In the genomic region with DNA sequence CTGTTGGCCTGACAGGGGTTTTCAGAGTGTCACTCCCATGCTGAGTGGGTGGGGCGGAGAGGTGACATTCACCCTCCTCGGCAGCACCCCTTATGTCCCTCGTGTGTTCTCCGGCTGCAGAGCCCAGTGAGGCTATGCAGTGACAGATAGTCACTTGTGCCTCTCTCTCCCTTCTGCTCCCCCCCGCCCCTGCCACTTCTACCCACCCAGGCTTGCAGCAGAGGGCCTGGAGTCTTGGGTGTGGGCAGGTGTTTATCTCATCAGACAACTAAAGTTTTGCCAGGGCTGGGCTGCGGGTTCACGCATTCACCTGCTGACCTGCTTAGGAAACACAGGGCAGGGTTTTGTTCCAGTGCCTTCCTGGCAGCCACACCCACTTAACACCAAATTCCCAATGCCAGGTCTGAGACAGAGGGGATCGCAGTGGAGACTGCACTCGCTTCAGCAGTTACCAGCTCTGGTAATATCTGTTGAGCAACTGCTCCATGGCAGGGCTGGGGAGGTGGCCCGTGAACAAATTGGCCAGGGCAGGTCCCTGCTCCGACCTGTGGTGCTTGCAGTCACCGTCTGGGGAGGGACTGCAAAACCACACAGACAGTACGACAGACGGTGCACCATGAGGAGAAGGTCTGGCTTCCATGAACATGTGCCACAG, we compare ENCODE assay signal across 21 cellular contexts. TPM values are rescaled to one million over a fixed set of nuclear protein-coding genes. Genes with fewer than 3 reads are reported as not detected.
DNase-seq lines count a peak whose midpoint lies in the region; ATAC-seq, FAIRE-seq and TF ChIP-seq lines count a peak whose summit lies in the region.
"Had no signal": no experiment of that assay in that cellular context is flagged by ENCODE, and none has a peak within 500 bp of the region (broad histone marks: within the 10 kb centered on the region; RNA-seq: fewer than 3 reads in every experiment).

No MANE protein-coding gene starts in this region.

- H3K9me3 ChIP-seq in OCI-LY1 (ENCODE audit: low read length) = no peaks in the 10 kb centered on the region
- no peaks in the 10 kb centered on the region for H3K9me3 ChIP-seq in kidney (ENCODE audit: control insufficient read depth in 1 of 2, low read length in 2 of 2)
- H3K9me3 ChIP-seq in T-helper 17 cell (ENCODE audit: control insufficient read depth, low read length, poor library complexity, severe bottlenecking) = no peaks in the 10 kb centered on the region
- no peaks in the 10 kb centered on the region for H3K9me3 ChIP-seq in stomach
- H3K9me3 ChIP-seq: suprapubic skin had no signal

- H3K36me3 ChIP-seq in H7 (replicated peaks; ENCODE audit: control insufficient read depth, insufficient read depth, low read length) (no peaks in the 10 kb centered on the region), OCI-LY1 (ENCODE audit: insufficient read depth, low read length) (no peaks in the 10 kb centered on the region), kidney (ENCODE audit: control insufficient read depth in 1 of 2, insufficient read depth in 2 of 2, low read length in 2 of 2) (no peaks in the 10 kb centered on the region), stomach (no peaks in the 10 kb centered on the region)
- H3K36me3 ChIP-seq: suprapubic skin had no signal

- H4K20me1 ChIP-seq in OCI-LY1 (ENCODE audit: insufficient read depth, low read length) = no peaks in the 10 kb centered on the region

- H3K27me3 ChIP-seq in H7 (ENCODE audit: control insufficient read depth, insufficient read depth, low read length) (no peaks in the 10 kb centered on the region), OCI-LY1 (ENCODE audit: insufficient read depth, low read length) (no peaks in the 10 kb centered on the region), stomach (peaks cover 0 to 6% (median 0%) of the 10 kb centered on the region in 3 donors)
- H3K27me3 ChIP-seq: suprapubic skin had no signal

- H3K27ac Mint-ChIP-seq in T-helper 17 cell = no peak overlapping the region
- H3K27ac Mint-ChIP-seq: activated CD8-positive, alpha-beta T cell treated with anti-CD3 and anti-CD28 coated beads, Interleukin-2, amount 10 ng/mL, durations not matched to agents 7 days and 5 days; activated T-cell treated with anti-CD3 and anti-CD28 coated beads, Interleukin-2, amount 50 U/mL, for 72 hours; T-cell had no signal

- H3K4me1 Mint-ChIP-seq in T-helper 17 cell = peaks cover 10% of the 10 kb centered on the region

- H3K9me2 ChIP-seq in OCI-LY1 (ENCODE audit: low read depth, low read length) = no peaks in the 10 kb centered on the region

- no peak overlapping the region for H3K4me3 Mint-ChIP-seq in T-helper 17 cell
- H3K4me3 Mint-ChIP-seq: activated CD8-positive, alpha-beta T cell treated with anti-CD3 and anti-CD28 coated beads, Interleukin-2, amount 10 ng/mL, durations not matched to agents 7 days and 5 days; activated T-cell treated with anti-CD3 and anti-CD28 coated beads, Interleukin-2, amount 50 U/mL, for 72 hours; T-cell had no signal

- no peak for TF ChIP-seq EP300 in stomach (IDR thresholded peaks at IDR 0.05)

- peak overlapping the region; percentile 83 for H3K27ac ChIP-seq in OCI-LY1 (ENCODE audit: low read depth, low read length, poor library complexity, severe bottlenecking)
- no peak overlapping the region for H3K27ac ChIP-seq in kidney (ENCODE audit: low read depth in 2 of 2, low read length in 2 of 2)
- H3K27ac ChIP-seq in stomach = no peak overlapping the region
- H3K27ac ChIP-seq: VCaP had no signal

- no peak for FAIRE-seq in kidney (lab: Jason Lieb, UNC)
- FAIRE-seq: D721Med, GM12892 had no signal

- DNase-seq in H7 = peak; percentile 15
- peak; percentile 67 for DNase-seq in kidney
- DNase-seq in retina = peak; percentile 39
- no peak for DNase-seq in T-helper 17 cell
- DNase-seq in stomach = no peak
- DNase-seq: activated CD8-positive, alpha-beta T cell treated with anti-CD3 and anti-CD28 coated beads, Interleukin-2, amount 10 ng/mL, durations not matched to agents 7 days and 5 days; activated T-cell treated with anti-CD3 and anti-CD28 coated beads, Interleukin-2, amount 50 U/mL, for 72 hours; GF-D8; hippocampal formation; KBM-7; NCI-H2081 treated with DMSO at 0.1 percent for 48 hours; nucleus accumbens; stimulated activated CD4-positive, alpha-beta T cell treated with anti-CD3 and anti-CD28 coated beads, Interleukin-4, amount 100 ng/mL, for 1 hour; T-cell had no signal

- H3K4me1 ChIP-seq in OCI-LY1 (ENCODE audit: insufficient read depth, low read length, severe bottlenecking) = peaks cover 55% of the 10 kb centered on the region
- H3K4me1 ChIP-seq in kidney (ENCODE audit: control insufficient read depth in 1 of 2, insufficient read depth in 1 of 2, low read depth in 1 of 2, low read length in 2 of 2) = peaks cover 4 to 8% of the 10 kb centered on the region in 2 donors
- peaks cover 0 to 3% (median 0%) of the 10 kb centered on the region in 4 donors for H3K4me1 ChIP-seq in stomach

- TF ChIP-seq CTCF in OCI-LY1 (IDR thresholded peaks at IDR 0.05; ENCODE audit: low read length) = no peak
- TF ChIP-seq CTCF in kidney (IDR thresholded peaks at IDR 0.05; ENCODE audit: borderline replicate concordance, extremely low read depth, insufficient read depth) = no peak
- no peak for TF ChIP-seq CTCF in stomach (IDR thresholded peaks at IDR 0.05)

- no peaks in the 10 kb centered on the region for H3K36me3 Mint-ChIP-seq in T-helper 17 cell (ENCODE audit: low read depth)
- H3K36me3 Mint-ChIP-seq: T-cell had no signal

- peak overlapping the region; percentile 66 for H3K4me2 ChIP-seq in OCI-LY1 (ENCODE audit: low read length)

- 38 to 47% (median 40%) methylated on average over 10 to 14 of the region's 14 CpGs for WGBS in stomach, 5 donors

- TF ChIP-seq POLR2A in stomach (IDR thresholded peaks at IDR 0.05) = no peak

- H3K4me3 ChIP-seq in H7 (ENCODE audit: insufficient read depth, low read depth, low read length) = no peak overlapping the region
- peak overlapping the region; percentile 42 for H3K4me3 ChIP-seq in OCI-LY1 (ENCODE audit: low read depth, low read length, poor library complexity, severe bottlenecking)
- H3K4me3 ChIP-seq in kidney (ENCODE audit: low read length in 2 of 2) = no peak overlapping the region
- no peak overlapping the region for H3K4me3 ChIP-seq in stomach

- intact Hi-C loops in kidney (cut with DNase I) (no loop called here), stomach (cut with DNase I; ENCODE audit: low total_unique reads) (loop anchor here (5.0 kb wide), 1 partner anchor 37 kb away; no protein-coding TSS in a partner anchor)

- H3K27me3 Mint-ChIP-seq in T-helper 17 cell = no peaks in the 10 kb centered on the region
- H3K27me3 Mint-ChIP-seq: T-cell had no signal

- no peak overlapping the region; the same call in 1 of the 2 replicates for H2AFZ ChIP-seq in OCI-LY1 (ENCODE audit: low read length)

- H3K79me2 ChIP-seq in OCI-LY1 (ENCODE audit: insufficient read depth, low read length) = no peaks in the 10 kb centered on the region

- ATAC-seq in HG03571 (IDR thresholded peaks at IDR 0.05; ENCODE audit: unreplicated experiment) (no peak), T-helper 17 cell (no peak)
- ATAC-seq: activated CD8-positive, alpha-beta T cell treated with anti-CD3 and anti-CD28 coated beads, Interleukin-2, amount 10 ng/mL, durations not matched to agents 7 days and 5 days; activated T-cell treated with anti-CD3 and anti-CD28 coated beads, Interleukin-2, amount 50 U/mL, for 72 hours; Right ventricle myocardium inferior; T-cell had no signal

- peak overlapping the region; percentile 50; the same call in 1 of the 2 replicates for H3K9ac ChIP-seq in OCI-LY1 (ENCODE audit: low read length)
- H3K9ac ChIP-seq in kidney (ENCODE audit: low read length in 2 of 2) = no peak overlapping the region

- H3F3A ChIP-seq in OCI-LY1 (ENCODE audit: insufficient read depth, low read length) = no peaks in the 10 kb centered on the region

RNA-seq across cellular contexts. Expression of a gene that starts 50.5 kb away (rescaled TPM):
- 29.1 and 36.0 TPM in 2 replicates for total RNA-seq in H7 (2014; rRNA removed; shearing (Covaris generic))
- total RNA-seq in kidney (26.8 TPM), T-helper 17 cell (10 to 100 TPM; 57.2 to 88.5 TPM), stomach (10 to 100 TPM in 4 of 5 donors, not detected in 1; 11.7 to 27.2 (median 15.1) TPM)
- polyA plus RNA-seq in kidney (ENCODE audit: insufficient read depth, low read depth, low replicate concordance) (33.2 TPM), stomach (1 to 10 TPM; 4.2 to 8.1 (median 6.5) TPM)

Comparison
In these comparisons a context has a peak if more than half of its experiments do, and no peak if none do; other contexts are left out.
1. DNase-seq: peak in H7 (single experiment), kidney (single experiment) and retina (single experiment); none in T-helper 17 cell (0 of 3) and stomach (single experiment).